ENCODE assay signal across 16 cellular contexts in the genomic region with DNA sequence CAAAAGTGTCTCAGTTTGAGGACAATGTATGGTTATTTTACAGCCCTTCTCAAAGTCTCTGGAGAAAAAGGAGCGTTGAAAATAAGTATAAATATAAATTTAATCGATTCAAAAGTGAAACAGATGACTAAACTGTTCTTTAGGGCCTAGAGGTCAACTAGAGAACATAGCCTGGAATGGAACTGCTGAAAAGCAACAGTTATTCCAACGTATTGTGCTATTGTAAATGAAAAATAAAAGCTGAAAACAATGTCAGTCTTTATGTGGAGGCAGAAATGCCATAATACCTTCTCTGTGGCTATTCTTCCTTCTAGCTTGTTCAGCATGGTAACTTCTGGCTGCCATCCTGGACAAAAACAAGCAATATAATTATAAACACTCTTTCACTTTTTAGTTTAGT.
DNase-seq lines count a peak whose midpoint lies in the region; ATAC-seq and TF ChIP-seq lines count a peak whose summit lies in the region.
"Had no signal": no experiment of that assay in that cellular context is flagged by ENCODE, and none has a peak within 500 bp of the region (broad histone marks: within the 10 kb centered on the region; RNA-seq: fewer than 3 reads in every experiment).

No MANE protein-coding gene starts in this region.

- no peak overlapping the region for H3K4me3 ChIP-seq in HCT116 (replicated peaks in 1 of 2; ENCODE audit: low read depth in 1 of 2, low read length in 2 of 2)
- H3K4me3 ChIP-seq in smooth muscle cell = no peak overlapping the region
- H3K4me3 ChIP-seq in gastroesophageal sphincter = no peak overlapping the region
- H3K4me3 ChIP-seq: HAP-1, Peyer's patch had no signal

- POLR2A ChIA-PET in HCT116 (lab: Charles Lee) = no interaction called here

- H2AFZ ChIP-seq in HCT116 (ENCODE audit: low read depth, low read length, poor library complexity, severe bottlenecking) = peak overlapping the region; percentile 98
- peak overlapping the region; percentile 17 for H2AFZ ChIP-seq in smooth muscle cell (ENCODE audit: low read depth)

- H3F3A ChIP-seq in smooth muscle cell (ENCODE audit: low read depth) = peaks cover 4% of the 10 kb centered on the region

- CTCF ChIA-PET in HCT116 (lab: Charles Lee) = interaction anchor here (2.2 kb wide), 1 partner anchor 362 kb away, joined by 7 read pairs; a partner anchor contains a TSS

- DNase-seq in HCT116 (ENCODE audit: low read depth, low spot score) (no peak), SK-MEL-5 (ENCODE audit: low read depth, low spot score) (peak; percentile 46), foreskin melanocyte (peak; percentile 51), smooth muscle cell (lab: John Stamatoyannopoulos, UW; ENCODE audit: unreplicated experiment) (no peak)
- DNase-seq in activated naive CD4-positive, alpha-beta T cell (lab: John Stamatoyannopoulos, UW) = no peak
- DNase-seq: C1 segment of cervical spinal cord, KBM-7, NCI-H1048, NCI-H146, NCI-H526 treated with DMSO at 0.1 percent for 48 hours, Peyer's patch, Right ventricle myocardium superior had no signal

- H3K79me2 ChIP-seq in HCT116 (ENCODE audit: insufficient read depth, low read length) (no peaks in the 10 kb centered on the region), smooth muscle cell (ENCODE audit: low read depth) (peaks cover 3% of the 10 kb centered on the region)

- no peaks in the 10 kb centered on the region for H3K9me2 ChIP-seq in HCT116 (ENCODE audit: insufficient read depth)

- no peak overlapping the region for H3K4me2 ChIP-seq in HCT116 (ENCODE audit: low read length)
- H3K4me2 ChIP-seq in smooth muscle cell = peak overlapping the region; percentile 73

- ATAC-seq in HCT116 (no peak), gastroesophageal sphincter (no peak), GM18517 (IDR thresholded peaks at IDR 0.05; ENCODE audit: unreplicated experiment) (no peak)

- BruUV-seq in HCT116 (replicated peaks; lab: Mats Ljungman, UMichigan) = no TSS peak

- in situ Hi-C loops in SK-MEL-5 (cut with HindIII; ENCODE audit: low pct_unique_long_range_greater_than_20kb, low sequenced_read_pairs) = no loop called here

- no peaks in the 10 kb centered on the region for H4K20me1 ChIP-seq in HCT116 (ENCODE audit: insufficient read depth)
- no peaks in the 10 kb centered on the region for H4K20me1 ChIP-seq in smooth muscle cell (ENCODE audit: low read depth)

- RAD21 ChIA-PET in HCT116 (lab: Charles Lee; ENCODE audit: low non-redundant PET in 1 of 2, low total read pairs in 2 of 2, uncharacterized antibody in 2 of 2, unreplicated experiment in 2 of 2) = no interaction called here

- H3K27me3 ChIP-seq in HCT116 (ENCODE audit: insufficient read depth, low read length) = no peaks in the 10 kb centered on the region
- H3K27me3 ChIP-seq in smooth muscle cell (ENCODE audit: low read depth) = no peaks in the 10 kb centered on the region
- no peaks in the 10 kb centered on the region for H3K27me3 ChIP-seq in gastroesophageal sphincter
- H3K27me3 ChIP-seq: Peyer's patch had no signal

- TF ChIP-seq CTCF in HCT116 (IDR thresholded peaks at IDR 0.05 in 2 of 3, conservative IDR thresholded peaks at IDR 0.05 in 1 of 3; ENCODE audit: borderline replicate concordance in 1 of 3, insufficient read depth in 1 of 3, low read depth in 2 of 3, low read length in 2 of 3) = no peak
- no peak for TF ChIP-seq CTCF in smooth muscle cell (IDR thresholded peaks at IDR 0.05; ENCODE audit: borderline replicate concordance, insufficient read depth, poor library complexity, severe bottlenecking)
- TF ChIP-seq CTCF in gastroesophageal sphincter (IDR thresholded peaks at IDR 0.05) = no peak

- WGBS in smooth muscle cell (ENCODE audit: low lambda C conversion rate) = 90% methylated on average over 3 of the region's 3 CpGs
- 42 to 67% methylated on average over 3 of the region's 3 CpGs for WGBS in gastroesophageal sphincter (ENCODE audit: low coverage in 1 of 2), 2 donors

- no peaks in the 10 kb centered on the region for H3K36me3 ChIP-seq in HCT116 (ENCODE audit: control insufficient read depth in 1 of 2, insufficient read depth in 2 of 2, low read length in 2 of 2)
- no peaks in the 10 kb centered on the region for H3K36me3 ChIP-seq in smooth muscle cell (ENCODE audit: low read depth)
- no peaks in the 10 kb centered on the region for H3K36me3 ChIP-seq in gastroesophageal sphincter
- H3K36me3 ChIP-seq: HAP-1, Peyer's patch had no signal

- no peak for TF ChIP-seq RAD21 in HCT116 (IDR thresholded peaks at IDR 0.05; ENCODE audit: low read depth)

- H3K27ac ChIP-seq in HCT116 (ENCODE audit: low read depth, low read length) = no peak overlapping the region
- H3K27ac ChIP-seq in smooth muscle cell (ENCODE audit: low read depth) = peak overlapping the region; percentile 46
- H3K27ac ChIP-seq in gastroesophageal sphincter = no peak overlapping the region
- H3K27ac ChIP-seq: HL-60, Peyer's patch had no signal

- intact Hi-C loops in HCT116 (cut with micrococcal nuclease) = no loop called here

- H3K4me1 ChIP-seq in HCT116 (ENCODE audit: control insufficient read depth in 1 of 2, insufficient read depth in 2 of 2, low read length in 2 of 2) = peaks cover 4 to 30% of the 10 kb centered on the region in 2 experiments; a peak in 3 of 4 replicates
- H3K4me1 ChIP-seq in smooth muscle cell (ENCODE audit: low read depth) = peaks cover 24% of the 10 kb centered on the region
- peaks cover 0 to 4% (median 0%) of the 10 kb centered on the region in 3 donors for H3K4me1 ChIP-seq in gastroesophageal sphincter
- H3K4me1 ChIP-seq: Peyer's patch had no signal

- H3K9me3 ChIP-seq in HCT116 (ENCODE audit: control insufficient read depth in 1 of 2, insufficient read depth in 1 of 2, low read depth in 1 of 2, low read length in 2 of 2) (no peaks in the 10 kb centered on the region), smooth muscle cell (replicated peaks; ENCODE audit: low read depth) (no peaks in the 10 kb centered on the region), gastroesophageal sphincter (no peaks in the 10 kb centered on the region)
- H3K9me3 ChIP-seq: HAP-1, Peyer's patch had no signal

- TF ChIP-seq POLR2A in HCT116 (IDR thresholded peaks at IDR 0.05; ENCODE audit: borderline replicate concordance, extremely low read depth, insufficient read depth, insufficient read length) (no peak), gastroesophageal sphincter (IDR thresholded peaks at IDR 0.05) (no peak)

- H3K9ac ChIP-seq in HCT116 (ENCODE audit: low read length) (no peak overlapping the region), smooth muscle cell (ENCODE audit: low read depth) (no peak overlapping the region)

- TF ChIP-seq EP300 in gastroesophageal sphincter (IDR thresholded peaks at IDR 0.05) = no peak

TF ChIP-seq in HCT116, 20 proteins besides CTCF, POLR2A, EP300 and RAD21:
- no peak for TF ChIP-seq ZNF274 (IDR thresholded peaks at IDR 0.05; ENCODE audit: low read depth, low read length)

Comparison
In these comparisons a context has a peak if more than half of its experiments do, and no peak if none do; other contexts are left out.
1. DNase-seq: peak in SK-MEL-5 (single experiment) and foreskin melanocyte (single experiment); none in HCT116 (single experiment), smooth muscle cell (single experiment) and activated naive CD4-positive, alpha-beta T cell (0 of 4).